ENCODE assay signal across 1 cellular context in genomic region chr6:32087574-32088486, GRCh38.
TF ChIP-seq lines count a peak whose summit lies in the region.

No MANE protein-coding gene starts in this region.

TF ChIP-seq in HepG2, 621 proteins besides CTCF, POLR2A, EP300 and RAD21 (continued from another document):
- TF ChIP-seq, protein P1, sequence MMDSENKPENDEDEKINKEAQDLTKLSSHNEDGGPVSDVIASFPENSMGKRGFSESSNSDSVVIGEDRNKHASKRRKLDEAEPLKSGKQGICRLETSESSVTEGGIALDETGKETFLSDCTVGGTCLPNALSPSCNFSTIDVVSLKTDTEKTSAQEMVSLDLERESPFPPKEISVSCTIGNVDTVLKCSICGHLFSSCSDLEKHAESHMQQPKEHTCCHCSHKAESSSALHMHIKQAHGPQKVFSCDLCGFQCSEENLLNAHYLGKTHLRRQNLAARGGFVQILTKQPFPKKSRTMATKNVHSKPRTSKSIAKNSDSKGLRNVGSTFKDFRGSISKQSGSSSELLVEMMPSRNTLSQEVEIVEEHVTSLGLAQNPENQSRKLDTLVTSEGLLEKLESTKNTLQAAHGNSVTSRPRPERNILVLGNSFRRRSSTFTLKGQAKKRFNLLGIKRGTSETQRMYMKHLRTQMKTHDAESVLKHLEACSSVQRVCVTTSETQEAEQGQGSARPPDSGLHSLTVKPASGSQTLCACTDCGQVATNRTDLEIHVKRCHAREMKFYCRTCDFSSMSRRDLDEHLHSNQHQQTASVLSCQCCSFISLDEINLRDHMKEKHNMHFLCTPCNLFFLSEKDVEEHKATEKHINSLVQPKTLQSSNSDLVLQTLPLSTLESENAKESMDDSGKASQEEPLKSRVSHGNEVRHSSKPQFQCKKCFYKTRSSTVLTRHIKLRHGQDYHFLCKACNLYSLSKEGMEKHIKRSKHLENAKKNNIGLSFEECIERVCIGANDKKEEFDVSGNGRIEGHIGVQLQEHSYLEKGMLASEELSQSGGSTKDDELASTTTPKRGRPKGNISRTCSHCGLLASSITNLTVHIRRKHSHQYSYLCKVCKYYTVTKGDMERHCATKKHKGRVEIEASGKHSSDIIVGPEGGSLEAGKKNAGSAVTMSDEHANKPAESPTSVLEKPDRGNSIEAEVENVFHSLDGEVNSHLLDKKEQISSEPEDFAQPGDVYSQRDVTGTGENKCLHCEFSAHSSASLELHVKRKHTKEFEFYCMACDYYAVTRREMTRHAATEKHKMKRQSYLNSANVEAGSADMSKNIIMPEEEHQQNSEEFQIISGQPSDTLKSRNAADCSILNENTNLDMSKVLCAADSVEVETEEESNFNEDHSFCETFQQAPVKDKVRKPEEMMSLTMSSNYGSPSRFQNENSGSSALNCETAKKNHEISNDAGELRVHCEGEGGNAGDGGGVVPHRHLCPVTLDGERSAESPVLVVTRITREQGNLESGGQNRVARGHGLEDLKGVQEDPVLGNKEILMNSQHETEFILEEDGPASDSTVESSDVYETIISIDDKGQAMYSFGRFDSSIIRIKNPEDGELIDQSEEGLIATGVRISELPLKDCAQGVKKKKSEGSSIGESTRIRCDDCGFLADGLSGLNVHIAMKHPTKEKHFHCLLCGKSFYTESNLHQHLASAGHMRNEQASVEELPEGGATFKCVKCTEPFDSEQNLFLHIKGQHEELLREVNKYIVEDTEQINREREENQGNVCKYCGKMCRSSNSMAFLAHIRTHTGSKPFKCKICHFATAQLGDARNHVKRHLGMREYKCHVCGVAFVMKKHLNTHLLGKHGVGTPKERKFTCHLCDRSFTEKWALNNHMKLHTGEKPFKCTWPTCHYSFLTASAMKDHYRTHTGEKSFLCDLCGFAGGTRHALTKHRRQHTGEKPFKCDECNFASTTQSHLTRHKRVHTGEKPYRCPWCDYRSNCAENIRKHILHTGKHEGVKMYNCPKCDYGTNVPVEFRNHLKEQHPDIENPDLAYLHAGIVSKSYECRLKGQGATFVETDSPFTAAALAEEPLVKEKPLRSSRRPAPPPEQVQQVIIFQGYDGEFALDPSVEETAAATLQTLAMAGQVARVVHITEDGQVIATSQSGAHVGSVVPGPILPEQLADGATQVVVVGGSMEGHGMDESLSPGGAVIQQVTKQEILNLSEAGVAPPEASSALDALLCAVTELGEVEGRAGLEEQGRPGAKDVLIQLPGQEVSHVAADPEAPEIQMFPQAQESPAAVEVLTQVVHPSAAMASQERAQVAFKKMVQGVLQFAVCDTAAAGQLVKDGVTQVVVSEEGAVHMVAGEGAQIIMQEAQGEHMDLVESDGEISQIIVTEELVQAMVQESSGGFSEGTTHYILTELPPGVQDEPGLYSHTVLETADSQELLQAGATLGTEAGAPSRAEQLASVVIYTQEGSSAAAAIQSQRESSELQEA (CRISPR knock-in tag; IDR thresholded peaks at IDR 0.05; ENCODE audit: not compliant biosample characterization): no peak
- TF ChIP-seq MEIS2 (CRISPR knock-in tag; IDR thresholded peaks at IDR 0.05): peak; percentile 49; the same call in 1 of the 2 replicates
- peak; percentile 72; the same call in 1 of the 2 replicates for TF ChIP-seq TFDP1 (CRISPR knock-in tag; IDR thresholded peaks at IDR 0.05; ENCODE audit: borderline replicate concordance)
- TF ChIP-seq, protein P2, sequence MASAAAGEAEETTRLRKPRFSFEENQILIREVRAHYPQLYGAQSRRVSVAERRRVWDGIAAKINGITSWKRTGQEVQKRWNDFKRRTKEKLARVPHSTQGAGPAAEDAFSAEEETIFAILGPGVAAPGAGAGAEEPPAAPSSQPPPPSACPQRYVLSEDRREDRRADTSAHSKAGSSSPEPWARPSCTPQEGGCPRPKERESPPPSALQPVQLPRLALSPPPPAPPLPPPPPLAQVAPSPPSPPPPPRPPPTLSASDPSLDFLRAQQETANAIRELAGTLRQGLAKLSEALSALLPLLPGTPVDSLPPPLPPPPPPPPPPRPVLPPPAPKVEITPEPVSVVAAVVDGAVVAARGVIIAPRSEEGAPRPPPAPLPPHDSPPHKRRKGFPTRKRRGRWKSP (CRISPR knock-in tag; IDR thresholded peaks at IDR 0.05): no peak
- TF ChIP-seq MIER2 (CRISPR knock-in tag; IDR thresholded peaks at IDR 0.05): 0 out of 2 replicates have a peak, but pooled peaks have one; percentile 56
- TF ChIP-seq SKI (IDR thresholded peaks at IDR 0.05; ENCODE audit: partially characterized antibody): peak; percentile 23
- TF ChIP-seq IKZF4 (CRISPR knock-in tag; IDR thresholded peaks at IDR 0.05; ENCODE audit: borderline replicate concordance, low read depth, not compliant biosample characterization): no peak
- peak; percentile 83 for TF ChIP-seq ZNF710 (CRISPR knock-in tag; IDR thresholded peaks at IDR 0.05; ENCODE audit: borderline replicate concordance)
- TF ChIP-seq RBFOX2 (IDR thresholded peaks at IDR 0.05; ENCODE audit: low read depth, low read length): 0 out of 2 replicates have a peak, but pooled peaks have one; percentile 30
- 0 out of 2 replicates have a peak, but pooled peaks have one; percentile 33 for TF ChIP-seq BRD4 (CRISPR knock-in tag; IDR thresholded peaks at IDR 0.05)
- TF ChIP-seq, protein P3, sequence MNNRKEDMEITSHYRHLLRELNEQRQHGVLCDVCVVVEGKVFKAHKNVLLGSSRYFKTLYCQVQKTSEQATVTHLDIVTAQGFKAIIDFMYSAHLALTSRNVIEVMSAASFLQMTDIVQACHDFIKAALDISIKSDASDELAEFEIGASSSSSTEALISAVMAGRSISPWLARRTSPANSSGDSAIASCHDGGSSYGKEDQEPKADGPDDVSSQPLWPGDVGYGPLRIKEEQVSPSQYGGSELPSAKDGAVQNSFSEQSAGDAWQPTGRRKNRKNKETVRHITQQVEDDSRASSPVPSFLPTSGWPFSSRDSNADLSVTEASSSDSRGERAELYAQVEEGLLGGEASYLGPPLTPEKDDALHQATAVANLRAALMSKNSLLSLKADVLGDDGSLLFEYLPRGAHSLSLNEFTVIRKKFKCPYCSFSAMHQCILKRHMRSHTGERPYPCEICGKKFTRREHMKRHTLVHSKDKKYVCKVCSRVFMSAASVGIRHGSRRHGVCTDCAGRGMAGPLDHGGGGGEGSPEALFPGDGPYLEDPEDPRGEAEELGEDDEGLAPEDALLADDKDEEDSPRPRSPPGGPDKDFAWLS (CRISPR knock-in tag; IDR thresholded peaks at IDR 0.05; ENCODE audit: borderline replicate concordance): no peak
- peak; percentile 25 for TF ChIP-seq RBM39 (IDR thresholded peaks at IDR 0.05; ENCODE audit: low read depth, low read length, poor library complexity, severe bottlenecking)
- TF ChIP-seq KDM2A (CRISPR knock-in tag; IDR thresholded peaks at IDR 0.05; ENCODE audit: borderline replicate concordance, low read depth): peak; percentile 93
- TF ChIP-seq ZNF441 (CRISPR knock-in tag; IDR thresholded peaks at IDR 0.05; ENCODE audit: borderline replicate concordance): peak; percentile 64; the same call in 1 of the 2 replicates
- TF ChIP-seq, protein P4, sequence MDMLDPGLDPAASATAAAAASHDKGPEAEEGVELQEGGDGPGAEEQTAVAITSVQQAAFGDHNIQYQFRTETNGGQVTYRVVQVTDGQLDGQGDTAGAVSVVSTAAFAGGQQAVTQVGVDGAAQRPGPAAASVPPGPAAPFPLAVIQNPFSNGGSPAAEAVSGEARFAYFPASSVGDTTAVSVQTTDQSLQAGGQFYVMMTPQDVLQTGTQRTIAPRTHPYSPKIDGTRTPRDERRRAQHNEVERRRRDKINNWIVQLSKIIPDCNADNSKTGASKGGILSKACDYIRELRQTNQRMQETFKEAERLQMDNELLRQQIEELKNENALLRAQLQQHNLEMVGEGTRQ (IDR thresholded peaks at IDR 0.05; ENCODE audit: low read depth, low read length): no peak
- TF ChIP-seq, protein P4 (CRISPR knock-in tag; IDR thresholded peaks at IDR 0.05; ENCODE audit: borderline replicate concordance): no peak
- TF ChIP-seq NFYC (CRISPR knock-in tag; IDR thresholded peaks at IDR 0.05): 0 out of 2 replicates have a peak, but pooled peaks have one; percentile 18
- TF ChIP-seq RBM22 (optimal IDR thresholded peaks at IDR 0.05; ENCODE audit: low read length): no peak
- peak; percentile 68 for TF ChIP-seq ELF3 (CRISPR knock-in tag; IDR thresholded peaks at IDR 0.05)
- no peak for TF ChIP-seq RFX3 (CRISPR knock-in tag; IDR thresholded peaks at IDR 0.05)
- TF ChIP-seq, protein P5, sequence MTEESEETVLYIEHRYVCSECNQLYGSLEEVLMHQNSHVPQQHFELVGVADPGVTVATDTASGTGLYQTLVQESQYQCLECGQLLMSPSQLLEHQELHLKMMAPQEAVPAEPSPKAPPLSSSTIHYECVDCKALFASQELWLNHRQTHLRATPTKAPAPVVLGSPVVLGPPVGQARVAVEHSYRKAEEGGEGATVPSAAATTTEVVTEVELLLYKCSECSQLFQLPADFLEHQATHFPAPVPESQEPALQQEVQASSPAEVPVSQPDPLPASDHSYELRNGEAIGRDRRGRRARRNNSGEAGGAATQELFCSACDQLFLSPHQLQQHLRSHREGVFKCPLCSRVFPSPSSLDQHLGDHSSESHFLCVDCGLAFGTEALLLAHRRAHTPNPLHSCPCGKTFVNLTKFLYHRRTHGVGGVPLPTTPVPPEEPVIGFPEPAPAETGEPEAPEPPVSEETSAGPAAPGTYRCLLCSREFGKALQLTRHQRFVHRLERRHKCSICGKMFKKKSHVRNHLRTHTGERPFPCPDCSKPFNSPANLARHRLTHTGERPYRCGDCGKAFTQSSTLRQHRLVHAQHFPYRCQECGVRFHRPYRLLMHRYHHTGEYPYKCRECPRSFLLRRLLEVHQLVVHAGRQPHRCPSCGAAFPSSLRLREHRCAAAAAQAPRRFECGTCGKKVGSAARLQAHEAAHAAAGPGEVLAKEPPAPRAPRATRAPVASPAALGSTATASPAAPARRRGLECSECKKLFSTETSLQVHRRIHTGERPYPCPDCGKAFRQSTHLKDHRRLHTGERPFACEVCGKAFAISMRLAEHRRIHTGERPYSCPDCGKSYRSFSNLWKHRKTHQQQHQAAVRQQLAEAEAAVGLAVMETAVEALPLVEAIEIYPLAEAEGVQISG (CRISPR knock-in tag; IDR thresholded peaks at IDR 0.05): peak; percentile 81
- peak; percentile 54; the same call in 1 of the 2 replicates for TF ChIP-seq PITX1 (CRISPR knock-in tag; IDR thresholded peaks at IDR 0.05)
- TF ChIP-seq KDM5B (CRISPR knock-in tag; IDR thresholded peaks at IDR 0.05; ENCODE audit: borderline replicate concordance): peak; percentile 86; the same call in 1 of the 2 replicates
- TF ChIP-seq RAD51 (IDR thresholded peaks at IDR 0.05; ENCODE audit: borderline replicate concordance): no peak
- TF ChIP-seq YY1 (IDR thresholded peaks at IDR 0.05; ENCODE audit: insufficient read depth, insufficient replicate concordance, low read depth, low read length): peak; percentile 60
- peak; percentile 48 for TF ChIP-seq FOSL2 (CRISPR knock-in tag; IDR thresholded peaks at IDR 0.05)
- no peak for TF ChIP-seq HHEX (CRISPR knock-in tag; IDR thresholded peaks at IDR 0.05)
- no peak for TF ChIP-seq SOX6 (IDR thresholded peaks at IDR 0.05)
- peak; percentile 47 for TF ChIP-seq SOX6 (CRISPR knock-in tag; IDR thresholded peaks at IDR 0.05)
- no peak for TF ChIP-seq ZNF704 (CRISPR knock-in tag; IDR thresholded peaks at IDR 0.05; ENCODE audit: borderline replicate concordance)
- TF ChIP-seq KMT2A (CRISPR knock-in tag; IDR thresholded peaks at IDR 0.05): 0 out of 2 replicates have a peak, but pooled peaks have one; percentile 34
- peak; percentile 99 for TF ChIP-seq ZNF124 (CRISPR knock-in tag; IDR thresholded peaks at IDR 0.05)
- TF ChIP-seq SP2 (CRISPR knock-in tag; IDR thresholded peaks at IDR 0.05): no peak
- no peak; the same call in 1 of the 2 replicates for TF ChIP-seq ZMYM3 (CRISPR knock-in tag; IDR thresholded peaks at IDR 0.05)
TF ChIP-seq in HepG2: peak in this region for 156.
